Comparison of ENCODE assay signal across 8 cellular contexts in genomic region chr6:10411131-10411914, GRCh38. TPM values are rescaled to one million over a fixed set of nuclear protein-coding genes. Genes with fewer than 3 reads are reported as not detected.
DNase-seq lines count a peak whose midpoint lies in the region; FAIRE-seq and TF ChIP-seq lines count a peak whose summit lies in the region.

No MANE protein-coding gene starts in this region.

- H3K27ac ChIP-seq in kidney (ENCODE audit: low read depth in 2 of 2, low read length in 2 of 2), result peak overlapping the region; percentile 43 to 79
- no peak overlapping the region for H3K27ac ChIP-seq in testis

- H3K4me1 Mint-ChIP-seq in activated naive CD4-positive, alpha-beta T cell treated with anti-CD3 and anti-CD28 coated beads, Interleukin-2, amount 10 ng/mL, durations not matched to agents 7 days and 5 days, result peaks cover 46% of the 10 kb centered on the region
- H3K4me1 Mint-ChIP-seq in activated naive CD8-positive, alpha-beta T cell (ENCODE audit: low read depth), result peaks cover 42% of the 10 kb centered on the region

- 2% methylated on average over 53 to 60 of the region's 60 CpGs for WGBS in testis, 2 donors

- H3K27me3 ChIP-seq in testis, result no peaks in the 10 kb centered on the region

- no peak for DNase-seq in activated naive CD4-positive, alpha-beta T cell treated with anti-CD3 and anti-CD28 coated beads, Interleukin-2, amount 10 ng/mL, durations not matched to agents 7 days and 5 days
- no peak for DNase-seq in activated naive CD4-positive, alpha-beta T cell treated with anti-CD3 and anti-CD28 coated beads, Interleukin-2, amount 50 U/mL, for 16 hours
- peak; percentile 71 for DNase-seq in kidney
- DNase-seq in testis, result no peak
- no peak for DNase-seq in stimulated activated CD4-positive, alpha-beta T cell treated with anti-CD3 and anti-CD28 coated beads, Interleukin-1b, Interleukin-23, amount 100 ng/mL, for 48 hours
- no peak for DNase-seq in NCI-H446 treated with DMSO at 0.1 percent for 48 hours (lab: John Stamatoyannopoulos, UW)
- no peak for DNase-seq in hippocampal formation (lab: John Stamatoyannopoulos, UW)

- H3K36me3 Mint-ChIP-seq in activated naive CD4-positive, alpha-beta T cell treated with anti-CD3 and anti-CD28 coated beads, Interleukin-2, amount 10 ng/mL, durations not matched to agents 7 days and 5 days, result peaks cover 38% of the 10 kb centered on the region
- peaks cover 14% of the 10 kb centered on the region for H3K36me3 Mint-ChIP-seq in activated naive CD8-positive, alpha-beta T cell

- peak overlapping the region; percentile 81 for H3K4me3 Mint-ChIP-seq in activated naive CD4-positive, alpha-beta T cell treated with anti-CD3 and anti-CD28 coated beads, Interleukin-2, amount 10 ng/mL, durations not matched to agents 7 days and 5 days
- H3K4me3 Mint-ChIP-seq in activated naive CD8-positive, alpha-beta T cell, result peak overlapping the region; percentile 90

- H3K4me3 ChIP-seq in kidney (ENCODE audit: low read length in 2 of 2), result peak overlapping the region; percentile 77 to 79
- peak overlapping the region; percentile 42 to 54 for H3K4me3 ChIP-seq in testis

- peak overlapping the region; percentile 52 for H3K27ac Mint-ChIP-seq in activated naive CD4-positive, alpha-beta T cell treated with anti-CD3 and anti-CD28 coated beads, Interleukin-2, amount 10 ng/mL, durations not matched to agents 7 days and 5 days
- no peak overlapping the region for H3K27ac Mint-ChIP-seq in activated naive CD8-positive, alpha-beta T cell

- H3K9me3 Mint-ChIP-seq in activated naive CD4-positive, alpha-beta T cell treated with anti-CD3 and anti-CD28 coated beads, Interleukin-2, amount 10 ng/mL, durations not matched to agents 7 days and 5 days, result peaks cover 21% of the 10 kb centered on the region
- H3K9me3 Mint-ChIP-seq in activated naive CD8-positive, alpha-beta T cell (ENCODE audit: low read depth), result peaks cover 15% of the 10 kb centered on the region

- peaks cover 85% of the 10 kb centered on the region for H3K27me3 Mint-ChIP-seq in activated naive CD4-positive, alpha-beta T cell treated with anti-CD3 and anti-CD28 coated beads, Interleukin-2, amount 10 ng/mL, durations not matched to agents 7 days and 5 days
- peaks cover 50% of the 10 kb centered on the region for H3K27me3 Mint-ChIP-seq in activated naive CD8-positive, alpha-beta T cell

- H3K36me3 ChIP-seq in kidney (ENCODE audit: control insufficient read depth in 1 of 2, insufficient read depth in 2 of 2, low read length in 2 of 2) (no peaks in the 10 kb centered on the region), testis (ENCODE audit: low read depth, missing control alignments) (no peaks in the 10 kb centered on the region)

- TF ChIP-seq CTCF in kidney (IDR thresholded peaks at IDR 0.05; ENCODE audit: borderline replicate concordance, extremely low read depth, insufficient read depth), result no peak
- TF ChIP-seq CTCF in testis (IDR thresholded peaks at IDR 0.05), result no peak

- intact Hi-C loops in kidney (cut with DNase I) (loop anchor here (10.0 kb wide), 1 partner anchor 377 kb away; no protein-coding TSS in a partner anchor), testis (cut with DNase I; ENCODE audit: low total_unique reads) (no loop called here)

- no peak for FAIRE-seq in kidney (lab: Jason Lieb, UNC)

- peak overlapping the region; percentile 77 to 89 for H3K9ac ChIP-seq in kidney (ENCODE audit: low read length in 2 of 2)

- CTCF ChIA-PET in activated naive CD4-positive, alpha-beta T cell treated with anti-CD3 and anti-CD28 coated beads, Interleukin-2, amount 10 ng/mL, durations not matched to agents 7 days and 5 days (lab: Charles Lee), result no interaction called here

- H3K9me3 ChIP-seq in kidney (ENCODE audit: control insufficient read depth in 1 of 2, low read length in 2 of 2), result peaks cover 0 to 5% of the 10 kb centered on the region in 2 donors
- no peaks in the 10 kb centered on the region for H3K9me3 ChIP-seq in testis

- TF ChIP-seq POLR2A in testis (IDR thresholded peaks at IDR 0.05), result no peak

- H3K4me1 ChIP-seq in kidney (ENCODE audit: control insufficient read depth in 1 of 2, insufficient read depth in 1 of 2, low read depth in 1 of 2, low read length in 2 of 2), result peaks cover 0 to 13% of the 10 kb centered on the region in 2 donors
- H3K4me1 ChIP-seq in testis, result peaks cover 16% of the 10 kb centered on the region

RNA-seq across cellular contexts. Expression of gene TFAP2A, which starts 3.6 kb away (rescaled TPM):
- 16.2 TPM for total RNA-seq in kidney
- 10.1 TPM for polyA plus RNA-seq in kidney (ENCODE audit: insufficient read depth, low read depth, low replicate concordance)
- 1 to 10 TPM; 2.7 to 4.8 TPM for total RNA-seq in testis
- 3.3 TPM for polyA plus RNA-seq in testis (ENCODE audit: insufficient read depth, low read depth, low replicate concordance)

Comparison
In these comparisons a context has a peak if more than half of its experiments do, and no peak if none do; other contexts are left out.
1. H3K27ac ChIP-seq: peak in kidney (2 of 2); none in testis (0 of 2).